24 cellular contexts compared by ENCODE assay signal in the genomic region with DNA sequence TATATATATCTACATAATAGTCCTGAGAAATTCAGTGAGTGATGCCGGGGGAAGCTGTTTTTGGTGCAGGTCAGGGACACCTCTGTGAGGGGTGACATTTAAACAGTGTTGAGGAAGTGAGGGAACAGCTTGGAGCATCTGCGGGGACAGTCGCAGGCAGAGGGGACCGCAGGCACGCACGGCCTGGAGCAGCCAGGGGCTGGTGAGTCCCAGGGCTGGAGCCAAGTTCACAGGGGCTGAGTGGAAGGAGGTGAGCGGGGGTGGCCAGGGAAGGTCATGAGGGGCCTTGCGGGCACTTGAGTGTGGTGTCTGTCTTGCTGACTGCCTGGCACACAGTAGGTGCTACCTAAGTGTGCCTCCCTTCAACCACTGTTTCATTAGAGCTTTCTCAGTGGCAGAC.
"Had no signal": no experiment of that assay in that cellular context is flagged by ENCODE, and none has a peak within 500 bp of the region (broad histone marks: within the 10 kb centered on the region; RNA-seq: fewer than 3 reads in every experiment).

No MANE protein-coding gene starts in this region.

- ATAC-seq: activated CD4-positive, CD25-positive, alpha-beta regulatory T cell treated with anti-CD3 and anti-CD28 coated beads, Interleukin-2, amount 50 U/mL, for 24 hours; activated T-cell treated with anti-CD3 and anti-CD28 coated beads, Interleukin-2, amount 50 U/mL, for 4 hours; activated T-helper 17 cell treated with anti-CD3 and anti-CD28 coated beads, Interleukin-2, amount 50 U/mL, for 72 hours had no signal

- H3K27me3 Mint-ChIP-seq: activated CD4-positive, alpha-beta memory T cell treated with anti-CD3 and anti-CD28 coated beads, Interleukin-2, amount 10 ng/mL, durations not matched to agents 7 days and 5 days; activated CD4-positive, alpha-beta T cell treated with anti-CD3 and anti-CD28 coated beads, Interleukin-2, amount 10 ng/mL, durations not matched to agents 24 days and 14 days; activated T-helper 17 cell treated with anti-CD3 and anti-CD28 coated beads, Interleukin-2, amount 50 U/mL, for 72 hours had no signal

- DNase-seq: activated CD4-positive, alpha-beta memory T cell treated with anti-CD3 and anti-CD28 coated beads, Interleukin-2, amount 10 ng/mL, durations not matched to agents 7 days and 5 days; activated CD4-positive, alpha-beta T cell treated with anti-CD3 and anti-CD28 coated beads, Interleukin-2, amount 10 ng/mL, durations not matched to agents 24 days and 14 days; activated gamma-delta T cell treated with Interleukin-2 at 50 U/mL for 16 hours; activated naive CD4-positive, alpha-beta T cell treated with anti-CD3 and anti-CD28 coated beads, Interleukin-2, amount 50 U/mL, for 16 hours; activated T-cell treated with anti-CD3 and anti-CD28 coated beads, Interleukin-2, amount 50 U/mL, for 4 hours; amniotic stem cell; colonic mucosa; effector CD8-positive, alpha-beta T cell; heart right ventricle; naive B cell; nephron progenitor cell; stimulated activated CD4-positive, alpha-beta T cell treated with anti-CD3 and anti-CD28 coated beads, Interleukin-15, amount 100 ng/mL, for 24 hours; stimulated activated CD4-positive, alpha-beta T cell treated with anti-CD3 and anti-CD28 coated beads, Interleukin-2, amount 100 ng/mL, for 24 hours; stimulated activated naive CD4-positive, alpha-beta T cell; T-helper 9 cell; WERI-Rb-1 had no signal

- FAIRE-seq: astrocyte, TTC549 had no signal

- H3K4me2 ChIP-seq: smooth muscle cell had no signal

- H3K9me3 Mint-ChIP-seq: activated CD4-positive, alpha-beta memory T cell treated with anti-CD3 and anti-CD28 coated beads, Interleukin-2, amount 10 ng/mL, durations not matched to agents 7 days and 5 days; activated CD4-positive, alpha-beta T cell treated with anti-CD3 and anti-CD28 coated beads, Interleukin-2, amount 10 ng/mL, durations not matched to agents 24 days and 14 days; activated T-cell treated with anti-CD3 and anti-CD28 coated beads, Interleukin-2, amount 50 U/mL, for 4 hours; activated T-helper 17 cell treated with anti-CD3 and anti-CD28 coated beads, Interleukin-2, amount 50 U/mL, for 72 hours; nephron progenitor cell had no signal

- H3K36me3 ChIP-seq: breast epithelium, colonic mucosa, right atrium auricular region, tibial nerve, WERI-Rb-1 had no signal

- H3K27ac ChIP-seq: breast epithelium, colonic mucosa, heart right ventricle, right atrium auricular region, tibial nerve, WERI-Rb-1 had no signal

- H3K27ac Mint-ChIP-seq: activated CD4-positive, alpha-beta memory T cell treated with anti-CD3 and anti-CD28 coated beads, Interleukin-2, amount 10 ng/mL, durations not matched to agents 7 days and 5 days; activated CD4-positive, alpha-beta T cell treated with anti-CD3 and anti-CD28 coated beads, Interleukin-2, amount 10 ng/mL, durations not matched to agents 24 days and 14 days; activated T-helper 17 cell treated with anti-CD3 and anti-CD28 coated beads, Interleukin-2, amount 50 U/mL, for 72 hours had no signal

- H3K4me3 Mint-ChIP-seq: activated CD4-positive, alpha-beta memory T cell treated with anti-CD3 and anti-CD28 coated beads, Interleukin-2, amount 10 ng/mL, durations not matched to agents 7 days and 5 days; activated CD4-positive, alpha-beta T cell treated with anti-CD3 and anti-CD28 coated beads, Interleukin-2, amount 10 ng/mL, durations not matched to agents 24 days and 14 days; activated T-cell treated with anti-CD3 and anti-CD28 coated beads, Interleukin-2, amount 50 U/mL, for 4 hours; activated T-helper 17 cell treated with anti-CD3 and anti-CD28 coated beads, Interleukin-2, amount 50 U/mL, for 72 hours; naive B cell; nephron progenitor cell had no signal

- H3K4me3 ChIP-seq: breast epithelium, colonic mucosa, heart right ventricle, right atrium auricular region, smooth muscle cell, tibial nerve had no signal

- H3K36me3 Mint-ChIP-seq: naive B cell had no signal

- H3K4me1 ChIP-seq: breast epithelium, colonic mucosa had no signal

- H3K9me3 ChIP-seq: breast epithelium, colonic mucosa, heart right ventricle, right atrium auricular region, tibial nerve had no signal

- H3K4me1 Mint-ChIP-seq: activated CD4-positive, alpha-beta memory T cell treated with anti-CD3 and anti-CD28 coated beads, Interleukin-2, amount 10 ng/mL, durations not matched to agents 7 days and 5 days; naive B cell had no signal

- H3K27me3 ChIP-seq: breast epithelium, colonic mucosa, heart right ventricle, right atrium auricular region, tibial nerve had no signal
